1 cellular context compared by ENCODE assay signal in genomic region chr2:200219400-200220113, GRCh38.
TF ChIP-seq lines count a peak whose summit lies in the region.

No MANE protein-coding gene starts in this region.

TF ChIP-seq in HCT116, 20 proteins besides CTCF, POLR2A, EP300 and RAD21:
- TF ChIP-seq ZBTB33 (IDR thresholded peaks at IDR 0.05; ENCODE audit: extremely low read depth, insufficient replicate concordance, low read length) (no peak), FOSL1 (IDR thresholded peaks at IDR 0.05; ENCODE audit: low read depth) (no peak), ZNF274 (IDR thresholded peaks at IDR 0.05; ENCODE audit: low read depth, low read length) (no peak), REST (IDR thresholded peaks at IDR 0.05; ENCODE audit: low read depth) (no peak)
